Comparison of ENCODE assay signal across 1 cellular context in genomic region chr2:119432882-119433522, GRCh38.
TF ChIP-seq lines count a peak whose summit lies in the region.

No MANE protein-coding gene starts in this region.

TF ChIP-seq in GM23338, 12 proteins besides CTCF, POLR2A, EP300 and RAD21 (continued from another document):
- no peak for TF ChIP-seq NANOG (IDR thresholded peaks at IDR 0.05; ENCODE audit: borderline replicate concordance)
